In the genomic region with DNA sequence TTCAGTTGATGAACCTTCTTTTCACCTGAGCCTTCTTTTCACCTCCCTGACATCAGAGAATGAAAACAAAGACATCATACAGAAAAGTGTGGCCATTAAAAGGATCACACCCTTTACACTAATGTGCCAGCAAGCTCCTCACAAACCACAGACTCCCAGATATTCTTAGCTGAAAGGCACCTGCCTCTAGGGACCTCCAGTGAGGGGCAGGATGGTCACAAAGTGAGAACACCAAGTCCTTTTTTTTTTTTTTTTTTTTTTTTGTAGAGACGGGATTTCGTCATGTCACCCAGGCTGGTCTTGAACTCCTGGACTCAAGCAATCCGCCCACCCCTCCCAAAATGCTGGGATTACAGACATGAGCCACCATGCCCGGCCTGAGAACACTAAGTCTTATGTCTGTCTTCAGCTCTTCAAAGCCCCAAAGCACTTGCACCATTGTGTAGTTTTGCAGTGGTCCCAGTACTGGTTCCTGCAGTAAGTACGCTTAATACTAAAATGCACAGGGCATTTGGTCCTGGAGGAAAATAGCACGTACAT, we compare ENCODE assay signal across 21 cellular contexts.
"Had no signal": no experiment of that assay in that cellular context is flagged by ENCODE, and none has a peak within 500 bp of the region (broad histone marks: within the 10 kb centered on the region; RNA-seq: fewer than 3 reads in every experiment).

No MANE protein-coding gene starts in this region.

- ATAC-seq: effector memory CD8-positive, alpha-beta T cell; gastroesophageal sphincter; left colon; left ventricle myocardium superior; natural killer cell treated with Interleukin-12 subunit alpha and Interleukin-12 subunit beta and Interleukin-15 and Interleukin-18, amount 100 ng/mL, for 72 hours; right cardiac atrium; stimulated activated effector memory CD8-positive, alpha-beta T cell treated with anti-CD3 and anti-CD28 coated beads, Interleukin-12 subunit alpha, Interleukin-12 subunit beta, amount 100 ng/mL, for 72 hours; stimulated activated naive CD8-positive, alpha-beta T cell treated with anti-CD3 and anti-CD28 coated beads, Interleukin-15, Interleukin-2, amounts not matched to agents 100 U/mL and 50 U/mL, for 24 hours had no signal

- H3K36me3 ChIP-seq: esophagus squamous epithelium, gastroesophageal sphincter, neural progenitor cell, ovary, tibial nerve had no signal

- H3K4me3 ChIP-seq: esophagus squamous epithelium, gastroesophageal sphincter, hepatocyte, lung, neural progenitor cell, ovary, smooth muscle cell, tibial nerve had no signal

- DNase-seq: effector memory CD8-positive, alpha-beta T cell; esophagus squamous epithelium; foreskin fibroblast; left ventricle myocardium superior; mesenchymal stem cell; midbrain; nucleus accumbens; stimulated activated CD4-positive, alpha-beta T cell treated with anti-CD3 and anti-CD28 coated beads, Interleukin-2, amount 100 ng/mL, for 48 hours; stimulated activated CD8-positive, alpha-beta memory T cell treated with anti-CD3 and anti-CD28 coated beads, Interleukin-4, amount 100 ng/mL, for 48 hours; stimulated activated naive CD8-positive, alpha-beta T cell treated with anti-CD3 and anti-CD28 coated beads, Interleukin-15, Interleukin-2, amounts not matched to agents 100 U/mL and 50 U/mL, for 24 hours had no signal

- H3K27ac ChIP-seq: esophagus squamous epithelium, hepatocyte, neural progenitor cell, ovary, tibial nerve had no signal

- H3K27me3 ChIP-seq: gastroesophageal sphincter, hepatocyte, neural progenitor cell, ovary, tibial nerve had no signal

- H3K9me3 ChIP-seq: esophagus squamous epithelium, gastroesophageal sphincter, ovary, tibial nerve had no signal
